ENCODE assay signal across 10 cellular contexts in genomic region chr6:35370799-35371493, GRCh38. TPM values are rescaled to one million over a fixed set of nuclear protein-coding genes. Genes with fewer than 3 reads are reported as not detected.
A peak's percentile ranks its signal among the peaks of the same experiment; 100 is the strongest.
DNase-seq lines count a peak whose midpoint lies in the region; ATAC-seq, FAIRE-seq and TF ChIP-seq lines count a peak whose summit lies in the region.
"Had no signal": no experiment of that assay in that cellular context is flagged by ENCODE, and none has a peak within 500 bp of the region (broad histone marks: within the 10 kb centered on the region; RNA-seq: fewer than 3 reads in every experiment).

No MANE protein-coding gene starts in this region.

- FAIRE-seq in urothelium cell line (lab: Jason Lieb, UNC): no peak
- FAIRE-seq: kidney had no signal

- peak; percentile 35 for DNase-seq in H4 (ENCODE audit: low spot score)
- peak; percentile 63 for DNase-seq in globus pallidus (ENCODE audit: low spot score)
- no peak for DNase-seq in urothelium cell line (ENCODE audit: low spot score)
- no peak for DNase-seq in RKO (ENCODE audit: low spot score)
- DNase-seq in NCI-H1436 treated with DMSO at 0.1 percent for 48 hours (lab: John Stamatoyannopoulos, UW): no peak
- DNase-seq in SK-N-DZ (ENCODE audit: low spot score): no peak

- H3K4me3 ChIP-seq in skin epidermis: no peak overlapping the region
- H3K4me3 ChIP-seq: suprapubic skin had no signal

- peak overlapping the region in 20 of 21 experiments; percentile 14 to 81 (median 67) for H3K27ac ChIP-seq in skin epidermis

- ATAC-seq in SK-N-SH treated with all-trans-retinoic acid at 6 μM for 48 hours: peak; percentile 8

TF ChIP-seq in SK-N-SH treated with all-trans-retinoic acid at 6 μM for 48 hours, 23 proteins besides CTCF, POLR2A, EP300 and RAD21:
- TF ChIP-seq ZFP3 (CRISPR knock-in tag; IDR thresholded peaks at IDR 0.05) (no peak), ZFP30 (CRISPR knock-in tag; IDR thresholded peaks at IDR 0.05) (no peak), ISL1 (CRISPR knock-in tag; IDR thresholded peaks at IDR 0.05) (no peak), GLIS3 (CRISPR knock-in tag; IDR thresholded peaks at IDR 0.05) (no peak), TSHZ2 (CRISPR knock-in tag; IDR thresholded peaks at IDR 0.05) (no peak), TCF4 (CRISPR knock-in tag; IDR thresholded peaks at IDR 0.05; ENCODE audit: borderline replicate concordance) (no peak), ZNF70 (CRISPR knock-in tag; IDR thresholded peaks at IDR 0.05) (no peak)

RNA-seq across cellular contexts. Expression of gene PPARD, which starts 28.6 kb away (rescaled TPM):
- total RNA-seq in H4 (2014; rRNA removed; shearing (Covaris generic)): 2.7 and 3.2 TPM in 2 replicates
- 7.7 and 9.4 TPM in 2 replicates for polyA plus RNA-seq in SK-N-DZ (2014; cell fraction: cytosol; rRNA removed)
- 7.1 and 11.0 TPM in 2 replicates for polyA plus RNA-seq in SK-N-DZ (2014; cell fraction: nucleus; rRNA removed)

Comparison
In these comparisons a context has a peak if more than half of its experiments do, and no peak if none do; other contexts are left out.
1. DNase-seq: peak in H4 (single experiment) and globus pallidus (single experiment); none in urothelium cell line (single experiment), RKO (single experiment), NCI-H1436 treated with DMSO at 0.1 percent for 48 hours (single experiment) and SK-N-DZ (single experiment).